In the genomic region with DNA sequence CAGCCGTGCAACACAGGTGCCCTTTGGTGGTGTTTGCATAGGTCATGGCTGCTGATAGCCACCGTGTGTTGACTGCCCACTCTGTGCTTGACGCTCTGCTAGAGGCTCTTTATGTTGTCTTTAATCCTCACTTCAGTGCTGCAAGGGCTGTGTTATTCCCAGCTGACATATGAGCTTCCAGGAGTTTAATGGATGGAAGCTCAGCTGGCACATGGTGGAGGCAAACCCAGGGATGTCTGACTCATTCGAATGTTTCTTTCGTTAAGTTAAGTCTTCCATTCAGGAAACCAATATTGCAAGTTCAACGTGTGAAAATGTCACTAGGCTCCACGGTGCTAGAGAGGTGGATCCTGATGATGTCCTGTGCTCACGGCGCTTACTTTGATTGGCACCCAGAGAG, we compare ENCODE assay signal across 27 cellular contexts.
"Had no signal": no experiment of that assay in that cellular context is flagged by ENCODE, and none has a peak within 500 bp of the region (broad histone marks: within the 10 kb centered on the region; RNA-seq: fewer than 3 reads in every experiment).

No MANE protein-coding gene starts in this region.

- H3K9me3 Mint-ChIP-seq: nephron progenitor cell, neural crest cell had no signal

- ATAC-seq: naive thymus-derived CD4-positive, alpha-beta T cell; natural killer cell treated with Interleukin-12 subunit alpha and Interleukin-12 subunit beta and Interleukin-15 and Interleukin-18, amount 100 ng/mL, for 72 hours; pancreas; right cardiac atrium; right lobe of liver; stimulated activated effector memory CD8-positive, alpha-beta T cell treated with anti-CD3 and anti-CD28 coated beads, Interleukin-12 subunit alpha, Interleukin-12 subunit beta, amount 100 ng/mL, for 72 hours; stimulated activated naive B cell treated with anti-CD40 and anti-IgM and Interleukin-4, amounts not matched to agents 10 μg/mL and 1 μg/mL and 100 μg/mL, for 72 hours had no signal

- H3K36me3 Mint-ChIP-seq: naive thymus-derived CD4-positive, alpha-beta T cell; natural killer cell treated with Interleukin-12 subunit alpha and Interleukin-12 subunit beta and Interleukin-15 and Interleukin-18, amount 100 ng/mL, for 72 hours; stimulated activated effector memory CD8-positive, alpha-beta T cell treated with anti-CD3 and anti-CD28 coated beads, Interleukin-12 subunit alpha, Interleukin-12 subunit beta, amount 100 ng/mL, for 72 hours; stimulated activated naive B cell treated with anti-CD40 and anti-IgM and Interleukin-4, amounts not matched to agents 10 μg/mL and 1 μg/mL and 100 μg/mL, for 72 hours had no signal

- H3K36me3 ChIP-seq: neutrophil, pancreas, prostate gland, right lobe of liver, sigmoid colon, stomach, thoracic aorta, thyroid gland, tibial nerve, upper lobe of left lung, vagina had no signal

- H3K27me3 ChIP-seq: neutrophil, pancreas, right lobe of liver, sigmoid colon, stomach, thyroid gland, tibial nerve, upper lobe of left lung, vagina had no signal

- H3K27ac Mint-ChIP-seq: naive thymus-derived CD4-positive, alpha-beta T cell; natural killer cell treated with Interleukin-12 subunit alpha and Interleukin-12 subunit beta and Interleukin-15 and Interleukin-18, amount 100 ng/mL, for 72 hours; nephron progenitor cell; stimulated activated effector memory CD8-positive, alpha-beta T cell treated with anti-CD3 and anti-CD28 coated beads, Interleukin-12 subunit alpha, Interleukin-12 subunit beta, amount 100 ng/mL, for 72 hours; stimulated activated naive B cell treated with anti-CD40 and anti-IgM and Interleukin-4, amounts not matched to agents 10 μg/mL and 1 μg/mL and 100 μg/mL, for 72 hours; stimulated activated naive CD8-positive, alpha-beta T cell treated with anti-CD3 and anti-CD28 coated beads, Interleukin-15, Interleukin-2, amounts not matched to agents 100 ng/mL and 50 ng/mL, for 24 hours had no signal

- H3K4me3 ChIP-seq: pancreas, prostate gland, right lobe of liver, sigmoid colon, stomach, thoracic aorta, thyroid gland, tibial nerve, upper lobe of left lung, vagina had no signal

- H3K4me1 ChIP-seq: pancreas, prostate gland, right lobe of liver, sigmoid colon, stomach, thyroid gland, tibial nerve, upper lobe of left lung, vagina had no signal

- H3K27ac ChIP-seq: neutrophil, pancreas, prostate gland, right lobe of liver, sigmoid colon, stomach, thoracic aorta, thyroid gland, tibial nerve, upper lobe of left lung, vagina had no signal

- H3K9me3 ChIP-seq: neutrophil, prostate gland, right lobe of liver, sigmoid colon, stomach, thoracic aorta, thyroid gland, tibial nerve, upper lobe of left lung, vagina had no signal

- DNase-seq: naive thymus-derived CD4-positive, alpha-beta T cell; nephron progenitor cell; nucleus accumbens; pancreas; right cardiac atrium; right lobe of liver; sigmoid colon; small intestine; stimulated activated CD4-positive, alpha-beta T cell treated with anti-CD3 and anti-CD28 coated beads, Interleukin-15, amount 100 ng/mL, for 24 hours; stimulated activated CD4-positive, alpha-beta T cell treated with anti-CD3 and anti-CD28 coated beads, Interleukin-2, amount 100 ng/mL, for 24 hours; stimulated activated CD4-positive, alpha-beta T cell treated with anti-CD3 and anti-CD28 coated beads, Interleukin-2, amount 100 ng/mL, for 48 hours; stimulated activated CD4-positive, alpha-beta T cell treated with anti-CD3 and anti-CD28 coated beads, Interleukin-4, amount 100 ng/mL, for 24 hours; stimulated activated naive B cell treated with anti-CD40 and anti-IgM and Interleukin-4, amounts not matched to agents 10 μg/mL and 1 μg/mL and 100 μg/mL, for 72 hours; stimulated activated naive CD4-positive, alpha-beta T cell treated with Interleukin-2 at 50 U/mL for 16 hours; stomach; thyroid gland; trophoblast cell had no signal
